In the genomic region with DNA sequence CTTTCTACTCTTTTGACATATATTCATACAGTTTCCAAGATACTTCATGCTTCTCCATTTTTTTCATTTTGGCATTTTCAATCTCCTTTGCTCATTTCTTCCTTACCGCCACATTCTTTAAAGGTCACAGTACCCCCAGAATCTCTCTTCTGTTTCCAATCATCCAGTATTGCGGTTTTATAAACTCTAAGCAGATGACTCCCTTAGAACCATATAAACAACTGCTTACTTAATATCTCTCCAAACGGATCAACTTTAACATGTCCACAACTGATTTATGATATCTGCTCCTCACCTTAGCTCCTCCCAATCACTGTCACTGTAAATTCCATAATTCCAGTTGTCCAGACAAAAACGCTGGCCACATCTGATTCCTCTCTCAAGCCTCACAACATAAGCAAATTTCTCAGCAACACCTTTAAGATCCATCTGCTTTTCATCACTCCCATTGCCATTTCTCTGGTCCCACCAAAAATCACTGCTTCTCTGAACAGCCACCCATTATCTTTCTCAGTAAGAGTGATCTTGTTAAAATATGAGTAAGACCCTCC, we compare ENCODE assay signal across 1 cellular context.
TF ChIP-seq lines count a peak whose summit lies in the region.

No MANE protein-coding gene starts in this region.

TF ChIP-seq in WTC11, 78 proteins besides CTCF, POLR2A, EP300 and RAD21 (continued from another document):
- no peak for TF ChIP-seq MLX (CRISPR knock-in tag; IDR thresholded peaks at IDR 0.05)
- no peak for TF ChIP-seq TP53 (CRISPR knock-in tag; IDR thresholded peaks at IDR 0.05)
- no peak for TF ChIP-seq KAT7 (CRISPR knock-in tag; IDR thresholded peaks at IDR 0.05; ENCODE audit: borderline replicate concordance)
- TF ChIP-seq ELF4 (CRISPR knock-in tag; IDR thresholded peaks at IDR 0.05; ENCODE audit: low read depth): no peak
- TF ChIP-seq ATF3 (CRISPR knock-in tag; conservative IDR thresholded peaks at IDR 0.05): no peak
- TF ChIP-seq ZSCAN18 (CRISPR knock-in tag; IDR thresholded peaks at IDR 0.05): no peak
- no peak for TF ChIP-seq ZNF416 (CRISPR knock-in tag; IDR thresholded peaks at IDR 0.05)
TF ChIP-seq in WTC11: peak in this region for 0.
